Comparison of ENCODE assay signal across 13 cellular contexts in genomic region chr12:52042706-52043385, GRCh38. TPM values are rescaled to one million over a fixed set of nuclear protein-coding genes. Genes with fewer than 3 reads are reported as not detected.
DNase-seq lines count a peak whose midpoint lies in the region; ATAC-seq, FAIRE-seq and TF ChIP-seq lines count a peak whose summit lies in the region.
"Had no signal": no experiment of that assay in that cellular context is flagged by ENCODE, and none has a peak within 500 bp of the region (broad histone marks: within the 10 kb centered on the region; RNA-seq: fewer than 3 reads in every experiment).

No MANE protein-coding gene starts in this region.

- TF ChIP-seq RAD21 in GM12878 (IDR thresholded peaks at IDR 0.05; ENCODE audit: insufficient read depth, low read depth, low read length): no peak

- H3K4me1 ChIP-seq in GM12878 (ENCODE audit: control insufficient read depth, insufficient read depth, low read length) (peaks cover 15% of the 10 kb centered on the region), parathyroid adenoma (peaks cover 7% of the 10 kb centered on the region)

- H2AFZ ChIP-seq in GM12878 (ENCODE audit: control insufficient read depth, low read depth, low read length) (no peak overlapping the region), parathyroid adenoma (no peak overlapping the region)

- peak overlapping the region; percentile 72 for H3K27ac ChIP-seq in C4-2B
- H3K27ac ChIP-seq in GM12878 (ENCODE audit: control insufficient read depth, insufficient read depth): no peak overlapping the region
- H3K27ac ChIP-seq in parathyroid adenoma: peak overlapping the region; percentile 70
- H3K27ac ChIP-seq: SJSA1 had no signal

- no peak for FAIRE-seq in GM12878 (lab: Jason Lieb, UNC)

- peak overlapping the region; percentile 54; the same call in 1 of the 2 replicates for H3K4me2 ChIP-seq in GM12878 (ENCODE audit: control insufficient read depth, insufficient read depth)
- no peak overlapping the region for H3K4me2 ChIP-seq in parathyroid adenoma (ENCODE audit: low read length)

- RAD21 ChIA-PET in GM12878 (lab: Charles Lee; ENCODE audit: unreplicated experiment): no interaction called here

- BruUV-seq in GM12878 (replicated peaks; lab: Mats Ljungman, UMichigan): no TSS peak

- no peak for TF ChIP-seq CTCF in C4-2B (conservative IDR thresholded peaks at IDR 0.05)
- TF ChIP-seq CTCF in GM12878 (IDR thresholded peaks at IDR 0.05 in 2 of 3, conservative IDR thresholded peaks at IDR 0.05 in 1 of 3; ENCODE audit: control insufficient read depth in 2 of 3, extremely low read depth in 1 of 3, insufficient read depth in 1 of 3, low read depth in 3 of 3, low read length in 3 of 3): no peak
- TF ChIP-seq CTCF in parathyroid adenoma (IDR thresholded peaks at IDR 0.05): no peak
- TF ChIP-seq CTCF in omental fat pad (IDR thresholded peaks at IDR 0.05): no peak

- no peaks in the 10 kb centered on the region for H3K36me3 Mint-ChIP-seq in T-helper 2 cell treated with Interferon-gamma antibody and Interleukin-4, amounts not matched to agents 5 μg/mL and 100 μg/mL, for 36 hours (ENCODE audit: low read depth)

- SMC1A ChIA-PET in GM12878 (lab: Charles Lee; ENCODE audit: uncharacterized antibody, unreplicated experiment): no interaction called here

- H3K27me3 ChIP-seq in GM12878 (replicated peaks in 1 of 2; ENCODE audit: control insufficient read depth in 2 of 2, insufficient read depth in 2 of 2, low read length in 1 of 2) (no peaks in the 10 kb centered on the region), parathyroid adenoma (ENCODE audit: control insufficient read depth, insufficient read depth, low read length) (no peaks in the 10 kb centered on the region)
- H3K27me3 ChIP-seq: SJSA1 had no signal

- H3K9me3 ChIP-seq in GM12878 (replicated peaks; ENCODE audit: control insufficient read depth, insufficient read depth, low read length): no peaks in the 10 kb centered on the region
- H3K9me3 ChIP-seq in parathyroid adenoma (ENCODE audit: control insufficient read depth, low read length): no peaks in the 10 kb centered on the region
- H3K9me3 ChIP-seq: SJSA1 had no signal

- H3K9me3 Mint-ChIP-seq in T-helper 2 cell treated with Interferon-gamma antibody and Interleukin-4, amounts not matched to agents 5 μg/mL and 100 μg/mL, for 36 hours: no peaks in the 10 kb centered on the region

- intact Hi-C loops in GM12878 (cut with micrococcal nuclease; ENCODE audit: unreplicated experiment): no loop called here

- ATAC-seq in GM12878: no peak
- no peak for ATAC-seq in omental fat pad (ENCODE audit: low FRiP score)
- no peak for ATAC-seq in HG03378 (IDR thresholded peaks at IDR 0.05; ENCODE audit: unreplicated experiment)
- no peak for ATAC-seq in GM21529 (IDR thresholded peaks at IDR 0.05; ENCODE audit: unreplicated experiment)
- ATAC-seq: left colon had no signal

- POLR2A ChIA-PET in GM12878 (lab: Charles Lee): interaction anchor here (0.6 to 2.3 kb wide), 3 partner anchors 9 to 79 kb away, joined by 3 to 7 read pairs (median 3); no protein-coding TSS in a partner anchor

- H3K4me3 ChIP-seq in GM12878: no peak overlapping the region
- H3K4me3 ChIP-seq in parathyroid adenoma (ENCODE audit: low read depth, low read length): no peak overlapping the region
- H3K4me3 ChIP-seq: SJSA1 had no signal

- no peaks in the 10 kb centered on the region for H3K36me3 ChIP-seq in GM12878 (ENCODE audit: control insufficient read depth in 2 of 2, insufficient read depth in 2 of 2, low read length in 1 of 2)
- H3K36me3 ChIP-seq in parathyroid adenoma (ENCODE audit: control insufficient read depth, insufficient read depth, low read length): no peaks in the 10 kb centered on the region

- H3K79me2 ChIP-seq in GM12878 (ENCODE audit: control insufficient read depth, insufficient read depth, low read length): no peaks in the 10 kb centered on the region
- peaks cover 6% of the 10 kb centered on the region for H3K79me2 ChIP-seq in parathyroid adenoma

- no peak overlapping the region for H3K9ac ChIP-seq in GM12878 (ENCODE audit: control insufficient read depth, insufficient read depth, low read length)
- H3K9ac ChIP-seq in parathyroid adenoma: no peak overlapping the region

- no peaks in the 10 kb centered on the region for H4K20me1 ChIP-seq in GM12878 (ENCODE audit: control insufficient read depth, insufficient read depth)

- 53% methylated on average over 8 of the region's 8 CpGs for WGBS in GM12878 (ENCODE audit: insufficient coverage, insufficient replicate concordance, low lambda C conversion rate, missing lambda C conversion rate)

- H3K27me3 Mint-ChIP-seq in T-helper 2 cell treated with Interferon-gamma antibody and Interleukin-4, amounts not matched to agents 5 μg/mL and 100 μg/mL, for 36 hours (ENCODE audit: low read depth): peaks cover 8% of the 10 kb centered on the region

- no peak for TF ChIP-seq POLR2A in GM12878 (IDR thresholded peaks at IDR 0.05; ENCODE audit: low read depth, low read length)

- DNase-seq in NCI-H146 (lab: John Stamatoyannopoulos, UW) (peak; percentile 89), GM12878 (ENCODE audit: low read depth, low spot score) (no peak), omental fat pad (ENCODE audit: low spot score) (no peak)
- no peak for DNase-seq in T-helper 2 cell treated with Interferon-gamma antibody and Interleukin-4, amounts not matched to agents 5 μg/mL and 100 μg/mL, for 36 hours (ENCODE audit: low spot score)
- DNase-seq: activated CD4-positive, alpha-beta T cell treated with anti-CD3 and anti-CD28 coated beads for 48 hours; H7 had no signal

- CTCF ChIA-PET in GM12878 (lab: Yijun Ruan, JAX): interaction anchor here (1.1 to 6.8 kb wide), 5 partner anchors 10 to 71 kb away, joined by 3 to 61 read pairs (median 11); no protein-coding TSS in a partner anchor

- in situ Hi-C loops in GM12878 (cut with MboI): no loop called here

- no peak overlapping the region for H3K4me3 Mint-ChIP-seq in T-helper 2 cell treated with Interferon-gamma antibody and Interleukin-4, amounts not matched to agents 5 μg/mL and 100 μg/mL, for 36 hours
- H3K4me3 Mint-ChIP-seq: CD14-positive monocyte had no signal

- peaks cover 15% of the 10 kb centered on the region for H3K4me1 Mint-ChIP-seq in T-helper 2 cell treated with Interferon-gamma antibody and Interleukin-4, amounts not matched to agents 5 μg/mL and 100 μg/mL, for 36 hours (ENCODE audit: low read depth)

- TF ChIP-seq EP300 in GM12878 (IDR thresholded peaks at IDR 0.05; ENCODE audit: borderline replicate concordance in 1 of 2, control insufficient read depth in 1 of 2, low read depth in 2 of 2, low read length in 2 of 2): no peak

- no peak overlapping the region for H3K27ac Mint-ChIP-seq in T-helper 2 cell treated with Interferon-gamma antibody and Interleukin-4, amounts not matched to agents 5 μg/mL and 100 μg/mL, for 36 hours

RNA-seq across cellular contexts. Expression of gene NR4A1, which starts 8.4 kb away (rescaled TPM):
- total RNA-seq in GM12878 (2013; cell fraction: nucleolus; rRNA removed): 9.2 and 12.6 TPM in 2 replicates
- 2.4 and 4.1 TPM in 2 replicates for total RNA-seq in GM12878 (2014; rRNA removed)
- total RNA-seq in GM12878 (2014; rRNA removed; fragmentation: Illumina TruSeq; extraction: Trizol): 1.5 and 2.2 TPM in 2 replicates
- total RNA-seq in GM12878 (2021): 7.9 TPM in 2 replicates
- 1.5 TPM for polyA plus RNA-seq in GM12878 (2011; ENCODE audit: low read depth)
- 1.3 and 2.9 TPM in 2 replicates for polyA plus RNA-seq in GM12878 (2011; rRNA removed)
- 5.8 and 7.7 TPM in 2 replicates for polyA plus RNA-seq in GM12878 (2011; cell fraction: cytosol; rRNA removed)
- polyA plus RNA-seq in GM12878 (2011; cell fraction: nucleus; rRNA removed): 20.2 and 21.4 TPM in 2 replicates
- 4.3 and 15.3 TPM in 2 replicates for polyA plus RNA-seq in GM12878 (2012)
- 1.2 and 2.0 TPM in 2 replicates for polyA plus RNA-seq in GM12878 (2014; fragmentation: Illumina TruSeq; extraction: Trizol)
- polyA plus RNA-seq in GM12878 (2014; fragmentation: Nextera tagmentation; extraction: Ambion mirVana): under 1 TPM in 1 of 2 experiments, not detected in 1; 0.05 TPM
- polyA plus RNA-seq in GM12878 (2014; rRNA removed): 5.9 TPM in 2 replicates
- 1 to 10 TPM; 1.5 to 1.9 TPM for polyA plus RNA-seq in GM12878 (2016; fragmentation: Nextera tagmentation; extraction: Ambion mirVana)
- 3.7 and 8.3 TPM in 2 replicates for polyA minus RNA-seq in GM12878 (2011; rRNA and poly(A)+ RNA removed)
- polyA minus RNA-seq in GM12878 (2011; cell fraction: cytosol; rRNA and poly(A)+ RNA removed): 6.8 and 7.4 TPM in 2 replicates
- polyA minus RNA-seq in GM12878 (2011; cell fraction: nucleus; rRNA and poly(A)+ RNA removed): 14.4 and 17.9 TPM in 2 replicates
- 1,000 to 10,000 TPM in 1 of 4 donors, 100 to 1,000 TPM in 2, 10 to 100 TPM in 1; 74.9 to 1,106 (median 350) TPM for total RNA-seq in omental fat pad

RNA-seq across cellular contexts. Expression of gene ATG101, which starts 26.9 kb away (rescaled TPM):
- 13.7 and 15.2 TPM in 2 replicates for total RNA-seq in GM12878 (2013; cell fraction: nucleolus; rRNA removed)
- total RNA-seq in GM12878 (2014; rRNA removed) (44.5 and 44.8 TPM in 2 replicates), GM12878 (2014; rRNA removed; fragmentation: Illumina TruSeq; extraction: Trizol) (21.5 and 21.9 TPM in 2 replicates), GM12878 (2021) (33.8 and 36.5 TPM in 2 replicates), omental fat pad (10 to 100 TPM; 33.6 to 65.5 (median 52.6) TPM)
- polyA plus RNA-seq in GM12878 (2011; ENCODE audit: low read depth): 21.8 TPM
- polyA plus RNA-seq in GM12878 (2011; rRNA removed) (31.4 and 49.8 TPM in 2 replicates), GM12878 (2014; fragmentation: Illumina TruSeq; extraction: Trizol) (10.4 and 26.0 TPM in 2 replicates), GM12878 (2014; fragmentation: Nextera tagmentation; extraction: Ambion mirVana) (1 to 10 TPM; 2.7 to 5.6 TPM), GM12878 (2014; rRNA removed) (42.7 and 43.1 TPM in 2 replicates), GM12878 (2016; fragmentation: Nextera tagmentation; extraction: Ambion mirVana) (10 to 100 TPM; 34.1 to 40.5 TPM)
- polyA plus RNA-seq in GM12878 (2011; cell fraction: cytosol; rRNA removed): 64.4 and 85.9 TPM in 2 replicates
- polyA plus RNA-seq in GM12878 (2011; cell fraction: nucleus; rRNA removed): 34.2 and 44.8 TPM in 2 replicates
- polyA plus RNA-seq in GM12878 (2012): 26.6 and 32.8 TPM in 2 replicates
- 48.9 and 54.6 TPM in 2 replicates for polyA minus RNA-seq in GM12878 (2011; rRNA and poly(A)+ RNA removed)
- polyA minus RNA-seq in GM12878 (2011; cell fraction: cytosol; rRNA and poly(A)+ RNA removed): 9.0 and 11.8 TPM in 2 replicates
- 12.6 and 24.2 TPM in 2 replicates for polyA minus RNA-seq in GM12878 (2011; cell fraction: nucleus; rRNA and poly(A)+ RNA removed)

RNA-seq across cellular contexts. Expression of gene TAMALIN, which starts 36.1 kb away (rescaled TPM):
- total RNA-seq in GM12878 (2013; cell fraction: nucleolus; rRNA removed): 6.8 and 7.1 TPM in 2 replicates
- 0.23 and 0.38 TPM in 2 replicates for total RNA-seq in GM12878 (2014; rRNA removed)
- total RNA-seq in GM12878 (2014; rRNA removed; fragmentation: Illumina TruSeq; extraction: Trizol): 0.14 and 0.58 TPM in 2 replicates
- 0.35 and 0.49 TPM in 2 replicates for total RNA-seq in GM12878 (2021)
- polyA plus RNA-seq in GM12878 (2011; ENCODE audit: low read depth): not detected
- polyA plus RNA-seq in GM12878 (2011; rRNA removed): 0.15 and 0.29 TPM in 2 replicates
- polyA plus RNA-seq in GM12878 (2011; cell fraction: cytosol; rRNA removed): 0.25 and 0.30 TPM in 2 replicates
- 0.52 and 0.67 TPM in 2 replicates for polyA plus RNA-seq in GM12878 (2011; cell fraction: nucleus; rRNA removed)
- polyA plus RNA-seq in GM12878 (2012): 0.22 and 1.0 TPM in 2 replicates
- polyA plus RNA-seq in GM12878 (2014; fragmentation: Illumina TruSeq; extraction: Trizol): 0.09 TPM in 1 of 2 replicates, not detected in the other
- polyA plus RNA-seq in GM12878 (2014; fragmentation: Nextera tagmentation; extraction: Ambion mirVana): not detected
- 0.13 and 0.27 TPM in 2 replicates for polyA plus RNA-seq in GM12878 (2014; rRNA removed)
- not detected for polyA plus RNA-seq in GM12878 (2016; fragmentation: Nextera tagmentation; extraction: Ambion mirVana)
- 0.46 TPM in 1 of 2 replicates, not detected in the other for polyA minus RNA-seq in GM12878 (2011; rRNA and poly(A)+ RNA removed)
- polyA minus RNA-seq in GM12878 (2011; cell fraction: cytosol; rRNA and poly(A)+ RNA removed): not detected in 2 replicates
- 0.36 TPM in 1 of 2 replicates, not detected in the other for polyA minus RNA-seq in GM12878 (2011; cell fraction: nucleus; rRNA and poly(A)+ RNA removed)
- 10 to 100 TPM; 19.0 to 67.9 (median 29.5) TPM for total RNA-seq in omental fat pad

RNA-seq across cellular contexts. Expression of gene SMIM41, which starts 36.7 kb away (rescaled TPM):
- 0.27 TPM in 1 of 2 replicates, not detected in the other for total RNA-seq in GM12878 (2013; cell fraction: nucleolus; rRNA removed)
- total RNA-seq in GM12878 (2014; rRNA removed): not detected in 2 replicates
- not detected in 2 replicates for total RNA-seq in GM12878 (2014; rRNA removed; fragmentation: Illumina TruSeq; extraction: Trizol)
- total RNA-seq in GM12878 (2021): 0.19 TPM in 1 of 2 replicates, not detected in the other
- not detected for polyA plus RNA-seq in GM12878 (2011; ENCODE audit: low read depth)
- not detected in 2 replicates for polyA plus RNA-seq in GM12878 (2011; rRNA removed)
- polyA plus RNA-seq in GM12878 (2011; cell fraction: cytosol; rRNA removed): not detected in 2 replicates
- polyA plus RNA-seq in GM12878 (2011; cell fraction: nucleus; rRNA removed): not detected in 2 replicates
- not detected in 2 replicates for polyA plus RNA-seq in GM12878 (2012)
- polyA plus RNA-seq in GM12878 (2014; fragmentation: Illumina TruSeq; extraction: Trizol): not detected in 2 replicates
- polyA plus RNA-seq in GM12878 (2014; fragmentation: Nextera tagmentation; extraction: Ambion mirVana): not detected
- polyA plus RNA-seq in GM12878 (2014; rRNA removed): not detected in 2 replicates
- polyA plus RNA-seq in GM12878 (2016; fragmentation: Nextera tagmentation; extraction: Ambion mirVana): not detected
- not detected in 2 replicates for polyA minus RNA-seq in GM12878 (2011; rRNA and poly(A)+ RNA removed)
- not detected in 2 replicates for polyA minus RNA-seq in GM12878 (2011; cell fraction: cytosol; rRNA and poly(A)+ RNA removed)
- 0.86 TPM in 1 of 2 replicates, not detected in the other for polyA minus RNA-seq in GM12878 (2011; cell fraction: nucleus; rRNA and poly(A)+ RNA removed)
- 1 to 10 TPM in 3 of 4 donors, not detected in 1; 1.1 to 1.9 (median 1.1) TPM for total RNA-seq in omental fat pad
- total RNA-seq: H7, SJSA1 had no signal
- polyA plus RNA-seq: CD14-positive monocyte had no signal

Comparison
In these comparisons a context has a peak if more than half of its experiments do, and no peak if none do; other contexts are left out.
1. RNA of gene NR4A1, which starts 8.4 kb away (total RNA-seq): 74.9 to 1,106 TPM in omental fat pad; 1.5 to 12.6 TPM in GM12878; every median in the first group is over 4 times any median in the second.